ENCODE assay signal across 8 cellular contexts in the genomic region with DNA sequence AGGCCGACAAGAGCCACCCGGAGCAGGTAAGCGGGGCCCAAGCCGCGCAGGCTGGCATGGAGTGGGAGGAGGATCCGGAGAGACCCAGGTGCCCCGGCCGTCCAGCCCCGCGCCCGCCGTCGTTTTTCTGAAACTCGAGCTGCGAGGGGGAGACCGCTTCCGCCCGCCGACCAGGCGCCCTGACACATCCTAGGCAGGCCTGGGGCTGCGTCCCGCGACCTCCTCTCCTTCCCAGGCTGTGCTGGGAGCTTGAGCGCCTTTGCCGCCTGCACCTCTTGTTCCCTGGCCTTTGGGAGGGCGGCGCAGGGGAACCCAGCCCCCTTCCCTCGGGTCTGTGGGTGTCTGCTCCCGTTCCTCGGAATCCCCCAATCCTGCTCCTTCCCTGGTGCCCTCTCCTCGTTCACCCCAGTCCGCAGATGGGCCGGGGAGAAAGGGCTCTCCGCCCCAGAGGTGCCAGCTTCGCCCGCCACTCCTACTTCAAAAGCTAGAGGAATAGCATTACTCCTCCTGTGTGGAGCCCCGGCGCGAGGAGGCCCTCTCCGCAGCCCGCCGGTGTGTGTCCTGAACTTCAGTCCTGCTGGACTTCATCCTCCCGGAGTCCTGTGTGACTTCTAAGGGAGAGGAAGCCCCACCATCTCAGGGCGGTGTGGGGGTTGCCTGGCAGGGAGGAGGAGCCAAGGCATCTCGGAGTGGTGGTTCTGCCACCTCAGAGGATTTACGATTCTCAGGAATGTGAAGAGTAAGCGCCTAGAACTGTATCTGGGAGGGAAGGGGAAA. TPM values are rescaled to one million over a fixed set of nuclear protein-coding genes. Genes with fewer than 3 reads are reported as not detected.
A peak's percentile ranks its signal among the peaks of the same experiment; 100 is the strongest.
DNase-seq lines count a peak whose midpoint lies in the region; ATAC-seq and TF ChIP-seq lines count a peak whose summit lies in the region.

No MANE protein-coding gene starts in this region.

- peak overlapping the region; percentile 88 to 98 (median 93) for H3K9ac ChIP-seq in BLaER1 treated with 17β-estradiol and CSF1 and Interleukin-3, amounts not matched to agents 10 nM and 100 nM
- peak overlapping the region; percentile 96 for H3K9ac ChIP-seq in NT2/D1 (ENCODE audit: insufficient read length, low read depth)

- H3K4me1 ChIP-seq in BLaER1 treated with 17β-estradiol and CSF1 and Interleukin-3, amounts not matched to agents 10 nM and 100 nM: peaks cover 70 to 85% (median 82%) of the 10 kb centered on the region in 10 experiments
- peaks cover 51% of the 10 kb centered on the region for H3K4me1 ChIP-seq in NT2/D1 (ENCODE audit: insufficient read depth, insufficient read length)
- peaks cover 28 to 56% of the 10 kb centered on the region in 2 donors for H3K4me1 ChIP-seq in adrenal gland (replicated peaks in 1 of 2)

- intact Hi-C loops in adrenal gland (cut with DNase I): loop anchor here in 1 of 2 donors (5.0 kb wide), 1 partner anchor 113 kb away; no protein-coding TSS in a partner anchor

- peak overlapping the region; percentile 93 to 100 (median 99) for H3K4me2 ChIP-seq in BLaER1 treated with 17β-estradiol and CSF1 and Interleukin-3, amounts not matched to agents 10 nM and 100 nM

- H4K20me1 ChIP-seq in BLaER1 treated with 17β-estradiol and CSF1 and Interleukin-3, amounts not matched to agents 10 nM and 100 nM: peaks cover 59 to 74% (median 60%) of the 10 kb centered on the region in 11 experiments

- WGBS in adrenal gland, 4 donors: 2 to 8% (median 7%) methylated on average over 20 to 47 of the region's 47 CpGs

- no peak for TF ChIP-seq POLR2A in adrenal gland (IDR thresholded peaks at IDR 0.05)

- TF ChIP-seq CTCF in adrenal gland (IDR thresholded peaks at IDR 0.05): peak in 1 of 6 experiments; percentile 2

- peak overlapping the region; percentile 87 to 100 (median 90) for H3K4me3 ChIP-seq in BLaER1 treated with 17β-estradiol and CSF1 and Interleukin-3, amounts not matched to agents 10 nM and 100 nM
- peak overlapping the region; percentile 96 for H3K4me3 ChIP-seq in NT2/D1 (ENCODE audit: insufficient read length, low read depth)
- H3K4me3 ChIP-seq in adrenal gland: peak overlapping the region; percentile 59 to 96 (median 81)

- H3K27me3 ChIP-seq in BLaER1 treated with 17β-estradiol and CSF1 and Interleukin-3, amounts not matched to agents 10 nM and 100 nM: peaks cover 0 to 51% (median 32%) of the 10 kb centered on the region in 11 experiments; a peak in 13 of 22 replicates
- H3K27me3 ChIP-seq in NT2/D1 (ENCODE audit: insufficient read depth, insufficient read length) (no peaks in the 10 kb centered on the region), adrenal gland (no peaks in the 10 kb centered on the region)

- peaks cover 0 to 66% (median 23%) of the 10 kb centered on the region in 11 experiments; a peak in 14 of 22 replicates for H3K36me3 ChIP-seq in BLaER1 treated with 17β-estradiol and CSF1 and Interleukin-3, amounts not matched to agents 10 nM and 100 nM
- peaks cover 8% of the 10 kb centered on the region for H3K36me3 ChIP-seq in NT2/D1 (ENCODE audit: insufficient read depth, insufficient read length, low read length)
- H3K36me3 ChIP-seq in adrenal gland (replicated peaks in 1 of 2): no peaks in the 10 kb centered on the region

- ATAC-seq in GM21825 (IDR thresholded peaks at IDR 0.05; ENCODE audit: unreplicated experiment): peak; percentile 11

- DNase-seq in NT2/D1 (ENCODE audit: low read depth, low spot score) (no peak), adrenal gland (peak in 6 of 7 donors; percentile 41 to 59 (median 54)), islet precursor cell (peak; percentile 85), KG1 (lab: John Stamatoyannopoulos, UW) (no peak), SKM-1 (lab: John Stamatoyannopoulos, UW; ENCODE audit: unreplicated experiment) (no peak)
- DNase-seq in stimulated activated CD4-positive, alpha-beta T cell treated with anti-CD3 and anti-CD28 coated beads, Interleukin-4, amount 100 ng/mL, for 1 hour: peak; percentile 50

- H3K9me3 ChIP-seq in BLaER1 treated with 17β-estradiol and CSF1 and Interleukin-3, amounts not matched to agents 10 nM and 100 nM (replicated peaks in 1 of 11): no peaks in the 10 kb centered on the region
- H3K9me3 ChIP-seq in NT2/D1 (ENCODE audit: insufficient read depth, low read length) (no peaks in the 10 kb centered on the region), adrenal gland (replicated peaks in 1 of 3) (no peaks in the 10 kb centered on the region)

- peak overlapping the region; percentile 75 to 96 (median 86); a peak in 21 of 22 replicates for H3K27ac ChIP-seq in BLaER1 treated with 17β-estradiol and CSF1 and Interleukin-3, amounts not matched to agents 10 nM and 100 nM
- peak overlapping the region; percentile 11 to 88 (median 80) for H3K27ac ChIP-seq in adrenal gland

RNA-seq across cellular contexts. Expression of a gene that starts 1.0 kb away (rescaled TPM):
- 100 to 1,000 TPM; 146 to 277 (median 226) TPM for total RNA-seq in adrenal gland
- 100 to 1,000 TPM in 1 of 3 donors, 10 to 100 TPM in 2; 45.9 to 277 (median 57.8) TPM for polyA plus RNA-seq in adrenal gland

RNA-seq across cellular contexts. Expression of a gene that starts 12.4 kb away (rescaled TPM):
- 1 to 10 TPM; 2.1 to 6.6 (median 3.6) TPM for total RNA-seq in adrenal gland
- polyA plus RNA-seq in adrenal gland: 1 to 10 TPM in 2 of 3 donors, under 1 TPM in 1; 0.57 to 2.3 (median 2.0) TPM

RNA-seq across cellular contexts. Expression of a gene that starts 26.7 kb away (rescaled TPM):
- total RNA-seq in adrenal gland: 100 to 1,000 TPM in 1 of 8 donors, 10 to 100 TPM in 7; 23.1 to 149 (median 62.4) TPM
- polyA plus RNA-seq in adrenal gland: 100 to 1,000 TPM in 2 of 3 donors, 10 to 100 TPM in 1; 91.6 to 112 (median 104) TPM

RNA-seq across cellular contexts. Expression of a gene that starts 36.7 kb away (rescaled TPM):
- total RNA-seq in adrenal gland: 1 to 10 TPM in 6 of 8 donors, under 1 TPM in 1, not detected in 1; 0.88 to 6.3 (median 1.5) TPM
- polyA plus RNA-seq in adrenal gland: 1 to 10 TPM in 2 of 3 donors, under 1 TPM in 1; 0.68 to 6.3 (median 1.0) TPM

Comparison
In these comparisons a context has a peak if more than half of its experiments do, and no peak if none do; other contexts are left out.
1. DNase-seq: peak in adrenal gland (6 of 7), islet precursor cell (single experiment) and stimulated activated CD4-positive, alpha-beta T cell treated with anti-CD3 and anti-CD28 coated beads, Interleukin-4, amount 100 ng/mL, for 1 hour (single experiment); none in NT2/D1 (single experiment), KG1 (single experiment) and SKM-1 (single experiment).
2. Peak in every context shown above with its lines, with median percentiles within 50 percentile points of each other: H3K4me3 ChIP-seq.